In the genomic region with DNA sequence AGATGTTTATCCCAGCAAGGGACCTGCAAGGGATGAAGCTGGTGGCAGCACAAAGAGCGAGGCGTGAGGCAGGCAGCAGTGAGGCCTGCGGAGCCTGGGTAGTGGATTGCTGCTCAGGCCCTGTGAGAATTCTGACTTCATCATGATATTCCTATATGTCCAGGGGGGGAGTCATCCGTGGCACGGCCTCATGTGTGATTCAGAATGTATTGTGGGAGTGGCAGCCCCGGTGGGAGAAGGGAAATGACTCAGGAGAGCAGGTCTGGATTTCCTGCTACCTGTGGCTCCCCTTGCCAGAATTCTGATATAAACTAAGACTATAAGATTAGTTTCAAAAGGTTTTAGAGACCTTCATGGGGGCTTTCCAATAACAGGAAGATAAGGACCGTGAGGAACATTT, we compare ENCODE assay signal across 20 cellular contexts.
A peak's percentile ranks its signal among the peaks of the same experiment; 100 is the strongest.
DNase-seq lines count a peak whose midpoint lies in the region; ATAC-seq and TF ChIP-seq lines count a peak whose summit lies in the region.
"Had no signal": no experiment of that assay in that cellular context is flagged by ENCODE, and none has a peak within 500 bp of the region (broad histone marks: within the 10 kb centered on the region; RNA-seq: fewer than 3 reads in every experiment).

No MANE protein-coding gene starts in this region.

- DNase-seq in PC-3 (peak; percentile 81), epithelial cell of esophagus (ENCODE audit: low read depth) (peak; percentile 90), renal cortical epithelial cell (ENCODE audit: low read depth) (peak; percentile 13), WERI-Rb-1 (no peak), OCI-M1 (lab: John Stamatoyannopoulos, UW) (no peak)
- DNase-seq: CD4-positive, alpha-beta memory T cell; GOT3; NCI-H1436; NCI-H2029; NCI-H2171 treated with DMSO at 0.1 percent for 48 hours; NCI-H510A treated with DMSO at 0.1 percent for 48 hours; NCI-H82; SHP77; T-helper 17 cell had no signal

- H3K4me3 ChIP-seq in HEK293 (ENCODE audit: low read depth, low read length) (no peak overlapping the region), PC-3 (ENCODE audit: low read length) (no peak overlapping the region), epithelial cell of esophagus (ENCODE audit: low read length) (no peak overlapping the region), WERI-Rb-1 (ENCODE audit: low read depth, low read length) (no peak overlapping the region)
- H3K4me3 ChIP-seq: K562 had no signal

- H3K4me1 ChIP-seq in HEK293 (ENCODE audit: control insufficient read depth, insufficient read depth, low read length): no peaks in the 10 kb centered on the region
- peaks cover 11% of the 10 kb centered on the region for H3K4me1 ChIP-seq in PC-3 (ENCODE audit: insufficient read depth, low read length)

- CTCF ChIA-PET in HEK293 (lab: Yijun Ruan, JAX) (interaction anchor here (1.0 to 1.4 kb wide), 4 partner anchors 16 to 181 kb away, joined by 3 read pairs; no protein-coding TSS in a partner anchor), PC-3 (lab: Charles Lee) (no interaction called here)

- no peaks in the 10 kb centered on the region for H4K20me1 ChIP-seq in PC-3 (ENCODE audit: low read length)

- H2AFZ ChIP-seq in PC-3 (ENCODE audit: low read length): peak overlapping the region; percentile 33; the same call in 1 of the 2 replicates

- peak; percentile 88 for ATAC-seq in PC-3
- ATAC-seq in HG02642 (IDR thresholded peaks at IDR 0.05; ENCODE audit: poor library complexity, unreplicated experiment): no peak
- no peak for ATAC-seq in GM18909 (IDR thresholded peaks at IDR 0.05; ENCODE audit: poor library complexity, unreplicated experiment)
- ATAC-seq: K562, Panc1, T-helper 17 cell had no signal

- H3K27ac ChIP-seq in HEK293 (ENCODE audit: extremely low read depth, low read depth, low read length) (no peak overlapping the region), PC-3 (ENCODE audit: low read length) (no peak overlapping the region), WERI-Rb-1 (no peak overlapping the region)
- H3K27ac ChIP-seq: HL-60 had no signal

- H3K4me2 ChIP-seq in PC-3 (ENCODE audit: low read length): peak overlapping the region; percentile 41; the same call in 1 of the 2 replicates

- H3K9ac ChIP-seq in PC-3 (ENCODE audit: low read length): no peak overlapping the region

- H3F3A ChIP-seq in PC-3 (ENCODE audit: low read length, unreplicated experiment): no peaks in the 10 kb centered on the region

- H3K36me3 ChIP-seq in HEK293 (ENCODE audit: control insufficient read depth in 2 of 2, insufficient read depth in 1 of 2, low read length in 2 of 2) (no peaks in the 10 kb centered on the region), PC-3 (ENCODE audit: low read depth, low read length) (no peaks in the 10 kb centered on the region), WERI-Rb-1 (no peaks in the 10 kb centered on the region)

- intact Hi-C loops in PC-3 (cut with micrococcal nuclease): no loop called here

- no peaks in the 10 kb centered on the region for H3K9me2 ChIP-seq in PC-3 (replicated peaks; ENCODE audit: low read length)

- POLR2A ChIA-PET in HEK293 (lab: Yijun Ruan, JAX) (no interaction called here), PC-3 (lab: Charles Lee; ENCODE audit: unreplicated experiment) (no interaction called here)

- TF ChIP-seq CTCF in HEK293 (tag by site-specific recombination; IDR thresholded peaks at IDR 0.05) (no peak), PC-3 (conservative IDR thresholded peaks at IDR 0.05; ENCODE audit: low read depth, low read length) (no peak), epithelial cell of esophagus (IDR thresholded peaks at IDR 0.05; ENCODE audit: insufficient read depth, low read depth, low read length, missing control alignments) (no peak), WERI-Rb-1 (IDR thresholded peaks at IDR 0.05; ENCODE audit: low read depth, low read length) (no peak)

- no TSS peak for BruUV-seq in PC-3 (replicated peaks; lab: Mats Ljungman, UMichigan)

- H3K9me3 ChIP-seq in HEK293 (ENCODE audit: control insufficient read depth, insufficient read depth, low read depth, low read length) (no peaks in the 10 kb centered on the region), PC-3 (ENCODE audit: low read length) (no peaks in the 10 kb centered on the region), WERI-Rb-1 (ENCODE audit: severe bottlenecking) (no peaks in the 10 kb centered on the region)

- no peaks in the 10 kb centered on the region for H3K79me2 ChIP-seq in PC-3 (ENCODE audit: low read length)

- H3K27me3 ChIP-seq in PC-3 (ENCODE audit: low read length) (peaks cover 22% of the 10 kb centered on the region), WERI-Rb-1 (ENCODE audit: insufficient read depth, low read depth, severe bottlenecking) (no peaks in the 10 kb centered on the region)

TF ChIP-seq in HEK293, 187 proteins besides CTCF, POLR2A, EP300 and RAD21:
- TF ChIP-seq SCRT2 (tag by site-specific recombination; IDR thresholded peaks at IDR 0.05): 0 out of 2 replicates have a peak, but pooled peaks have one; percentile 26
- no peak for TF ChIP-seq ZNF600 (tag by site-specific recombination; IDR thresholded peaks at IDR 0.05)

Comparison
In these comparisons a context has a peak if more than half of its experiments do, and no peak if none do; other contexts are left out.
1. DNase-seq: peak in PC-3 (single experiment), epithelial cell of esophagus (single experiment) and renal cortical epithelial cell (single experiment); none in WERI-Rb-1 (single experiment) and OCI-M1 (single experiment).